ENCODE assay signal across 17 cellular contexts in genomic region chr10:124022066-124022465, GRCh38.
"Had no signal": no experiment of that assay in that cellular context is flagged by ENCODE, and none has a peak within 500 bp of the region (broad histone marks: within the 10 kb centered on the region; RNA-seq: fewer than 3 reads in every experiment).

No MANE protein-coding gene starts in this region.

- H3K4me1 ChIP-seq: thyroid gland had no signal

- ATAC-seq: activated CD8-positive, alpha-beta T cell treated with anti-CD3 and anti-CD28 coated beads for 36 hours; activated T-helper 17 cell treated with anti-CD3 and anti-CD28 coated beads, Interleukin-2, amount 50 U/mL, for 72 hours; left lung had no signal

- H3K27me3 Mint-ChIP-seq: activated CD4-positive, alpha-beta T cell treated with anti-CD3 and anti-CD28 coated beads, Interleukin-2, amount 10 ng/mL, durations not matched to agents 24 days and 14 days; activated CD8-positive, alpha-beta T cell treated with anti-CD3 and anti-CD28 coated beads for 36 hours had no signal

- H3K4me3 ChIP-seq: hepatocyte, left lung, thyroid gland had no signal

- H3K4me3 Mint-ChIP-seq: activated CD4-positive, alpha-beta T cell treated with anti-CD3 and anti-CD28 coated beads, Interleukin-2, amount 10 ng/mL, durations not matched to agents 24 days and 14 days; activated CD8-positive, alpha-beta T cell treated with anti-CD3 and anti-CD28 coated beads for 36 hours; activated naive CD8-positive, alpha-beta T cell treated with anti-CD3 and anti-CD28 coated beads for 36 hours; activated T-helper 17 cell treated with anti-CD3 and anti-CD28 coated beads, Interleukin-2, amount 50 U/mL, for 72 hours had no signal

- DNase-seq: activated CD4-positive, alpha-beta T cell treated with anti-CD3 and anti-CD28 coated beads, Interleukin-2, amount 10 ng/mL, durations not matched to agents 24 days and 14 days; activated CD8-positive, alpha-beta T cell treated with anti-CD3 and anti-CD28 coated beads for 36 hours; activated naive CD4-positive, alpha-beta T cell; activated naive CD8-positive, alpha-beta T cell treated with anti-CD3 and anti-CD28 coated beads for 36 hours; activated T-cell treated with anti-CD3 and anti-CD28 coated beads, Interleukin-2, amount 50 U/mL, for 1 hour; amniotic stem cell; effector CD8-positive, alpha-beta T cell; foreskin fibroblast; left lung; nephron progenitor cell; occipital lobe; retina; stimulated activated naive CD4-positive, alpha-beta T cell; T1000; thyroid gland had no signal

- H2AFZ ChIP-seq: hepatocyte had no signal

- H3K27me3 ChIP-seq: hepatocyte, left lung, thyroid gland had no signal

- H3K9me3 Mint-ChIP-seq: activated CD4-positive, alpha-beta T cell treated with anti-CD3 and anti-CD28 coated beads, Interleukin-2, amount 10 ng/mL, durations not matched to agents 24 days and 14 days; activated CD8-positive, alpha-beta T cell treated with anti-CD3 and anti-CD28 coated beads for 36 hours; activated naive CD8-positive, alpha-beta T cell treated with anti-CD3 and anti-CD28 coated beads for 36 hours; activated T-helper 17 cell treated with anti-CD3 and anti-CD28 coated beads, Interleukin-2, amount 50 U/mL, for 72 hours; nephron progenitor cell had no signal

- H3K4me1 Mint-ChIP-seq: activated naive CD8-positive, alpha-beta T cell treated with anti-CD3 and anti-CD28 coated beads for 36 hours; activated T-helper 17 cell treated with anti-CD3 and anti-CD28 coated beads, Interleukin-2, amount 50 U/mL, for 72 hours had no signal

- H3K4me2 ChIP-seq: hepatocyte had no signal

- H3K27ac Mint-ChIP-seq: activated CD4-positive, alpha-beta T cell treated with anti-CD3 and anti-CD28 coated beads, Interleukin-2, amount 10 ng/mL, durations not matched to agents 24 days and 14 days; activated CD8-positive, alpha-beta T cell treated with anti-CD3 and anti-CD28 coated beads for 36 hours; activated naive CD8-positive, alpha-beta T cell treated with anti-CD3 and anti-CD28 coated beads for 36 hours; activated T-helper 17 cell treated with anti-CD3 and anti-CD28 coated beads, Interleukin-2, amount 50 U/mL, for 72 hours; nephron progenitor cell had no signal

- H3K9me3 ChIP-seq: left lung, thyroid gland had no signal

- H3K36me3 Mint-ChIP-seq: activated naive CD8-positive, alpha-beta T cell treated with anti-CD3 and anti-CD28 coated beads for 36 hours had no signal

- H3K79me2 ChIP-seq: hepatocyte had no signal

- H3K27ac ChIP-seq: hepatocyte, left lung, thyroid gland had no signal
